ENCODE assay signal across 1 cellular context in genomic region chr22:31490496-31490925, GRCh38.
TF ChIP-seq lines count a peak whose summit lies in the region.

No MANE protein-coding gene starts in this region.

TF ChIP-seq in K562, 482 proteins besides CTCF, POLR2A, EP300 and RAD21 (continued from another document):
- TF ChIP-seq TCF15 (CRISPR knock-in tag; IDR thresholded peaks at IDR 0.05) (no peak), NFE2 (IDR thresholded peaks at IDR 0.05; ENCODE audit: low read depth) (peak; percentile 61), TCF3 (CRISPR knock-in tag; IDR thresholded peaks at IDR 0.05) (0 out of 2 replicates have a peak, but pooled peaks have one; percentile 15), L3MBTL2 (IDR thresholded peaks at IDR 0.05) (0 out of 2 replicates have a peak, but pooled peaks have one; percentile 34), SETDB1 (IDR thresholded peaks at IDR 0.05; ENCODE audit: low read length) (no peak), MYC (IDR thresholded peaks at IDR 0.05; ENCODE audit: low read depth, low read length) (peak; percentile 36; the same call in 1 of the 2 replicates), MYC (CRISPR knock-in tag; IDR thresholded peaks at IDR 0.05; ENCODE audit: borderline replicate concordance, low read depth) (no peak), FOXK1 (CRISPR knock-in tag; IDR thresholded peaks at IDR 0.05; ENCODE audit: borderline replicate concordance) (no peak), SMARCA4 (IDR thresholded peaks at IDR 0.05) (peak; percentile 63), CEBPB (tag; IDR thresholded peaks at IDR 0.05) (no peak), DACH1 (IDR thresholded peaks at IDR 0.05; ENCODE audit: partially characterized antibody) (no peak), SUPT5H (IDR thresholded peaks at IDR 0.05) (peak; percentile 61; the same call in 1 of the 2 replicates), BACH1 (tag; IDR thresholded peaks at IDR 0.05) (no peak), HMBOX1 (IDR thresholded peaks at IDR 0.05) (peak; percentile 66), MLLT1 (IDR thresholded peaks at IDR 0.05) (peak in 1 of 2 experiments; percentile 74; a peak in 1 of 4 replicates), NR2C1 (IDR thresholded peaks at IDR 0.05) (no peak), NR2C1 (tag; IDR thresholded peaks at IDR 0.05) (no peak), E2F4 (CRISPR knock-in tag; IDR thresholded peaks at IDR 0.05; ENCODE audit: low read depth) (no peak), ZNF354B (CRISPR knock-in tag; IDR thresholded peaks at IDR 0.05) (no peak), ZBTB26 (CRISPR knock-in tag; IDR thresholded peaks at IDR 0.05) (peak; percentile 14; the same call in 1 of the 2 replicates), PURB (CRISPR knock-in tag; IDR thresholded peaks at IDR 0.05; ENCODE audit: low read depth) (no peak), GABPA (tag; conservative IDR thresholded peaks at IDR 0.05; ENCODE audit: low read depth) (no peak), ARNT (IDR thresholded peaks at IDR 0.05) (peak in 1 of 2 experiments; percentile 51; a peak in 1 of 4 replicates), SMARCA5 (IDR thresholded peaks at IDR 0.05) (0 out of 2 replicates have a peak, but pooled peaks have one; percentile 55), LARP7 (IDR thresholded peaks at IDR 0.05) (no peak), GATA2 (CRISPR knock-in tag; IDR thresholded peaks at IDR 0.05) (no peak), CLOCK (CRISPR knock-in tag; IDR thresholded peaks at IDR 0.05; ENCODE audit: borderline replicate concordance) (no peak), TEAD2 (tag; IDR thresholded peaks at IDR 0.05) (no peak), POLR2AphosphoS5 (IDR thresholded peaks at IDR 0.05; ENCODE audit: control insufficient read depth, insufficient read depth, low read depth, low read length) (peak; percentile 30; the same call in 1 of the 2 replicates), ARID1B (IDR thresholded peaks at IDR 0.05) (peak; percentile 48; the same call in 1 of the 2 replicates), HDAC8 (tag; IDR thresholded peaks at IDR 0.05) (no peak), TEAD4 (IDR thresholded peaks at IDR 0.05; ENCODE audit: low read length) (peak; percentile 18; the same call in 1 of the 2 replicates), TEAD4 (CRISPR knock-in tag; IDR thresholded peaks at IDR 0.05; ENCODE audit: borderline replicate concordance) (no peak), NRF1 (conservative IDR thresholded peaks at IDR 0.05 in 1 of 2, IDR thresholded peaks at IDR 0.05 in 1 of 2) (peak; percentile 66 to 74), SIN3A (IDR thresholded peaks at IDR 0.05; ENCODE audit: borderline replicate concordance in 2 of 2, control insufficient read depth in 1 of 2, low read depth in 2 of 2, low read length in 2 of 2) (no peak), AFF1 (IDR thresholded peaks at IDR 0.05; ENCODE audit: low read depth in 1 of 2, partially characterized antibody in 2 of 2) (peak in 1 of 2 experiments; percentile 33), SPI1 (IDR thresholded peaks at IDR 0.05; ENCODE audit: borderline replicate concordance, low read depth, low read length) (peak; percentile 100)
